Comparison of ENCODE assay signal across 9 cellular contexts in the genomic region with DNA sequence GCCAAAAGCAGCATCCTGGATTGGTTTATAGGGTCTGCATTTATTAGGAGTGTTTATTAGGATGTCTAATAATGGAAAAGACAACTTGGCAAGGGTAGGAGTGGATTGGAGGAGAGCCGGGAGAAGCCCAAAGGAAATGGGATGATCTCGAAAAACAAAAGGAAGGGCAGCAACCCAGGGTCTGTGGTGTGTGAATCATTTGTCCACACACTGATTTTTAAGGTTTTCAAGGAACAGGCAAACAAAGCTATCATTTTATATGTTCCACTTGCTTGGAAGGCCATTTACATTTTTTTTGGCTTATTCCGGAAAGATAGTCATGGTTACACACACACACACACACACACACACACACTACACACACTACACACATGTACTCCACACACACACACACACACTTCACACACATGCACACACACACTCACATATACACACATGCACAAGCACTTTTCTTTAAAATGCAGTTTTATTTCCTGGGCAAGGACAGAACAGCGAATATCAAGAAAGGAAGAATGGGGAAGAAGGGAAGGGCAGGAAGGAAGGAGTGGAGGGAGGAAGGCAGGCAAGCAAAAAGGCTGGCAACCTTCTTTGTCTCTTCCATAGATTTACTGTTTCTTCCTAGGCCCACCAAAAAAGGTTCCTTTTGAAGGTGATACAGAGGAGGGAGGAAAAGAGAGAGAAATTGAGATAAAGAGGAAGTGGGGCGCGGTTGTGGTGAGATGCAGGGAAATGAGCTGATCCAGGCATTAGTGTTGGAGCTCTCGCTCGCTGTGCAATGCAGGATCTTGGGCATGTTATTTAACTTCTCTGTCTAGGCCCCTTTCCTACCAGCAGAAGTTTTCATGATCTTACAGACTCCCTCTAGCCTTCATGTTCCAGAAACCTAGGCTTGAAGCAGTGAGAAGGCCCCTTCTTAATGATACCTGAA.
DNase-seq lines count a peak whose midpoint lies in the region; ATAC-seq and TF ChIP-seq lines count a peak whose summit lies in the region.
"Had no signal": no experiment of that assay in that cellular context is flagged by ENCODE, and none has a peak within 500 bp of the region (broad histone marks: within the 10 kb centered on the region; RNA-seq: fewer than 3 reads in every experiment).

No MANE protein-coding gene starts in this region.

- H3K4me3 ChIP-seq in Caco-2 (ENCODE audit: low read depth, low read length) = no peak overlapping the region

- BruUV-seq in Caco-2 (replicated peaks; lab: Mats Ljungman, UMichigan) = no TSS peak

- H3K9me3 ChIP-seq in Caco-2 = no peaks in the 10 kb centered on the region

- H3K27me3 ChIP-seq in Caco-2 (replicated peaks; ENCODE audit: control insufficient read depth, insufficient read depth, low read length) = no peaks in the 10 kb centered on the region

- POLR2A ChIA-PET in activated CD4-positive, alpha-beta T cell treated with anti-CD3 and anti-CD28 coated beads, Interleukin-2, amount 10 ng/mL, durations not matched to agents 7 days and 5 days (lab: Charles Lee) = no interaction called here
- POLR2A ChIA-PET in T-cell (lab: Charles Lee) (interaction anchor here (0.6 to 1.1 kb wide), 2 partner anchors 16 to 586 kb away, joined by 3 to 5 read pairs; no protein-coding TSS in a partner anchor), Caco-2 (lab: Charles Lee) (no interaction called here)

- H3K4me1 Mint-ChIP-seq in activated CD4-positive, alpha-beta T cell treated with anti-CD3 and anti-CD28 coated beads, Interleukin-2, amount 10 ng/mL, durations not matched to agents 7 days and 5 days = peaks cover 42% of the 10 kb centered on the region
- H3K4me1 Mint-ChIP-seq in T-cell = peaks cover 22 to 25% (median 23%) of the 10 kb centered on the region in 3 donors
- H3K4me1 Mint-ChIP-seq in naive B cell = peaks cover 52 to 66% (median 59%) of the 10 kb centered on the region in 3 donors
- peaks cover 27% of the 10 kb centered on the region for H3K4me1 Mint-ChIP-seq in Caco-2 (ENCODE audit: low read depth, unreplicated experiment)

- H3K4me3 Mint-ChIP-seq in activated CD4-positive, alpha-beta T cell treated with anti-CD3 and anti-CD28 coated beads, Interleukin-2, amount 10 ng/mL, durations not matched to agents 7 days and 5 days = peak overlapping the region; percentile 60
- H3K4me3 Mint-ChIP-seq in T-cell (peak overlapping the region in 2 of 3 donors; percentile 29 to 71), naive B cell (peak overlapping the region; percentile 53 to 88 (median 70)), Caco-2 (ENCODE audit: unreplicated experiment) (no peak overlapping the region)

- TF ChIP-seq CTCF in Caco-2 (IDR thresholded peaks at IDR 0.05; ENCODE audit: insufficient read depth in 1 of 2, low read depth in 1 of 2, low read length in 1 of 2, severe bottlenecking in 1 of 2, unreplicated experiment in 1 of 2) = no peak

- CTCF ChIA-PET in activated CD4-positive, alpha-beta T cell treated with anti-CD3 and anti-CD28 coated beads, Interleukin-2, amount 10 ng/mL, durations not matched to agents 7 days and 5 days (lab: Charles Lee) = interaction anchor here (1.3 to 2.2 kb wide), 8 partner anchors 8 to 191 kb away, joined by 3 to 13 read pairs (median 4); no protein-coding TSS in a partner anchor
- CTCF ChIA-PET in T-cell (lab: Charles Lee) (interaction anchor here (0.6 to 1.8 kb wide), 6 partner anchors 7 to 948 kb away, joined by 3 to 14 read pairs (median 4); no protein-coding TSS in a partner anchor), Caco-2 (lab: Charles Lee) (interaction anchor here (0.6 kb wide), 1 partner anchor 8 kb away, joined by 3 read pairs; no protein-coding TSS in a partner anchor)

- no peaks in the 10 kb centered on the region for H3K36me3 ChIP-seq in Caco-2 (ENCODE audit: control insufficient read depth, insufficient read depth, low read length)

- intact Hi-C loops in Caco-2 (cut with micrococcal nuclease; ENCODE audit: unreplicated experiment) = loop anchor here (1.0 kb wide), 1 partner anchor 155 kb away; no protein-coding TSS in a partner anchor

- peak overlapping the region; percentile 86 for H3K27ac Mint-ChIP-seq in activated CD4-positive, alpha-beta T cell treated with anti-CD3 and anti-CD28 coated beads, Interleukin-2, amount 10 ng/mL, durations not matched to agents 7 days and 5 days
- peak overlapping the region; percentile 79 to 84 for H3K27ac Mint-ChIP-seq in T-cell
- H3K27ac Mint-ChIP-seq in naive B cell = peak overlapping the region in 5 of 6 donors; percentile 66 to 96 (median 94)
- no peak overlapping the region for H3K27ac Mint-ChIP-seq in Caco-2 (ENCODE audit: unreplicated experiment)

- H3K9me3 Mint-ChIP-seq in activated CD4-positive, alpha-beta T cell treated with anti-CD3 and anti-CD28 coated beads, Interleukin-2, amount 10 ng/mL, durations not matched to agents 7 days and 5 days = no peaks in the 10 kb centered on the region
- H3K9me3 Mint-ChIP-seq in T-cell = no peaks in the 10 kb centered on the region
- no peaks in the 10 kb centered on the region for H3K9me3 Mint-ChIP-seq in naive B cell
- H3K9me3 Mint-ChIP-seq in Caco-2 (ENCODE audit: unreplicated experiment) = no peaks in the 10 kb centered on the region
- H3K9me3 Mint-ChIP-seq: CD8-positive, alpha-beta memory T cell had no signal

- peak; percentile 52 for ATAC-seq in HG03025 (IDR thresholded peaks at IDR 0.05; ENCODE audit: low FRiP score, unreplicated experiment)
- ATAC-seq in T-cell (replicated peaks in 1 of 4) = peak; percentile 30 to 60 (median 49)
- peak; percentile 49 to 70 for ATAC-seq in naive B cell (ENCODE audit: low read depth in 2 of 2)

- H3K27me3 Mint-ChIP-seq in activated CD4-positive, alpha-beta T cell treated with anti-CD3 and anti-CD28 coated beads, Interleukin-2, amount 10 ng/mL, durations not matched to agents 7 days and 5 days = peaks cover 8% of the 10 kb centered on the region
- peaks cover 0 to 4% of the 10 kb centered on the region in 2 donors for H3K27me3 Mint-ChIP-seq in T-cell
- peaks cover 0 to 19% (median 0%) of the 10 kb centered on the region in 3 donors for H3K27me3 Mint-ChIP-seq in naive B cell
- no peaks in the 10 kb centered on the region for H3K27me3 Mint-ChIP-seq in Caco-2 (ENCODE audit: insufficient read depth, unreplicated experiment)

- peak; percentile 36 for DNase-seq in activated CD4-positive, alpha-beta T cell treated with anti-CD3 and anti-CD28 coated beads, Interleukin-2, amount 10 ng/mL, durations not matched to agents 7 days and 5 days
- DNase-seq in activated CD4-positive, alpha-beta T cell treated with anti-CD3 and anti-CD28 coated beads for 1 hour = no peak
- DNase-seq in T-cell (peak in 3 of 34 experiments; percentile 6 to 21 (median 16)), naive B cell (peak; percentile 53), Caco-2 (no peak), hepatic stellate cell (ENCODE audit: low spot score) (no peak), NCI-H748 (lab: John Stamatoyannopoulos, UW; ENCODE audit: unreplicated experiment) (no peak)

- peaks cover 7% of the 10 kb centered on the region; the same call in 1 of the 2 replicates for H3K4me1 ChIP-seq in Caco-2

- peaks cover 2% of the 10 kb centered on the region for H3K36me3 Mint-ChIP-seq in activated CD4-positive, alpha-beta T cell treated with anti-CD3 and anti-CD28 coated beads, Interleukin-2, amount 10 ng/mL, durations not matched to agents 7 days and 5 days (ENCODE audit: low read depth)
- H3K36me3 Mint-ChIP-seq in T-cell = no peaks in the 10 kb centered on the region
- no peaks in the 10 kb centered on the region for H3K36me3 Mint-ChIP-seq in naive B cell
- H3K36me3 Mint-ChIP-seq in Caco-2 (ENCODE audit: insufficient read depth, unreplicated experiment) = no peaks in the 10 kb centered on the region
- H3K36me3 Mint-ChIP-seq: CD8-positive, alpha-beta memory T cell had no signal

Comparison
In these comparisons a context has a peak if more than half of its experiments do, and no peak if none do; other contexts are left out.
1. DNase-seq: peak in activated CD4-positive, alpha-beta T cell treated with anti-CD3 and anti-CD28 coated beads, Interleukin-2, amount 10 ng/mL, durations not matched to agents 7 days and 5 days (single experiment) and naive B cell (single experiment); none in activated CD4-positive, alpha-beta T cell treated with anti-CD3 and anti-CD28 coated beads for 1 hour (single experiment), Caco-2 (0 of 2), hepatic stellate cell (single experiment) and NCI-H748 (single experiment).
2. POLR2A ChIA-PET loops: an anchor here in T-cell (0.6 to 1.1 kb wide); none called in activated CD4-positive, alpha-beta T cell treated with anti-CD3 and anti-CD28 coated beads, Interleukin-2, amount 10 ng/mL, durations not matched to agents 7 days and 5 days and Caco-2.
3. Peak in every context shown above with its lines, with median percentiles within 50 percentile points of each other: ATAC-seq.